In genomic region chr18:23778828-23779227, GRCh38 we compare ENCODE assay signal across 4 cellular contexts.
"Had no signal": no experiment of that assay in that cellular context is flagged by ENCODE, and none has a peak within 500 bp of the region (broad histone marks: within the 10 kb centered on the region; RNA-seq: fewer than 3 reads in every experiment).

No MANE protein-coding gene starts in this region.

- H3K4me3 ChIP-seq: GM23338 had no signal

- H3K4me2 ChIP-seq: GM23338 had no signal

- DNase-seq: H9, HFFc6 had no signal

- H3K27ac ChIP-seq: HL-60 had no signal

- H2AFZ ChIP-seq: GM23338 had no signal
